In genomic region chr3:22450785-22451400, GRCh38 we compare ENCODE assay signal across 13 cellular contexts.
DNase-seq lines count a peak whose midpoint lies in the region; ATAC-seq and FAIRE-seq lines count a peak whose summit lies in the region.
"Had no signal": no experiment of that assay in that cellular context is flagged by ENCODE, and none has a peak within 500 bp of the region (broad histone marks: within the 10 kb centered on the region; RNA-seq: fewer than 3 reads in every experiment).

No MANE protein-coding gene starts in this region.

- intact Hi-C loops in sciatic nerve (cut with DNase I): no loop called here

- DNase-seq in HUDEP-2 (lab: John Stamatoyannopoulos, UW; ENCODE audit: unreplicated experiment in 76 of 76) (peak in 58 of 76 experiments; percentile 0 to 86 (median 42)), NCI-H524 treated with DMSO at 0.1 percent for 48 hours (lab: John Stamatoyannopoulos, UW) (peak; percentile 66), sciatic nerve (ENCODE audit: low spot score) (no peak), NCI-H748 (lab: John Stamatoyannopoulos, UW; ENCODE audit: unreplicated experiment) (no peak)
- DNase-seq: activated B cell treated with CpG ODN at 0.5 μM for 24 hours; activated gamma-delta T cell treated with Interleukin-2 at 50 U/mL for 16 hours; effector memory CD4-positive, alpha-beta T cell; NCI-H2081; stimulated activated CD8-positive, alpha-beta memory T cell treated with anti-CD3 and anti-CD28 coated beads, Interleukin-4, amount 100 ng/mL, for 48 hours; thyroid gland had no signal

- ATAC-seq in sciatic nerve (peak; percentile 94), GM19035 (IDR thresholded peaks at IDR 0.05; ENCODE audit: unreplicated experiment) (no peak), HG03460 (IDR thresholded peaks at IDR 0.05; ENCODE audit: unreplicated experiment) (no peak)

- FAIRE-seq in endometrium (lab: Jason Lieb, UNC): peak; percentile 84

Comparison
In these comparisons a context has a peak if more than half of its experiments do, and no peak if none do; other contexts are left out.
1. DNase-seq: peak in HUDEP-2 (58 of 76) and NCI-H524 treated with DMSO at 0.1 percent for 48 hours (single experiment); none in sciatic nerve (single experiment) and NCI-H748 (single experiment).